In genomic region chr5:170603578-170604565, GRCh38 we compare ENCODE assay signal across 8 cellular contexts.
A peak's percentile ranks its signal among the peaks of the same experiment; 100 is the strongest.
DNase-seq lines count a peak whose midpoint lies in the region; ATAC-seq and TF ChIP-seq lines count a peak whose summit lies in the region.

No MANE protein-coding gene starts in this region.

- no peak overlapping the region for H3K27ac ChIP-seq in parathyroid adenoma

- DNase-seq in Daoy (ENCODE audit: low read depth) (peak; percentile 70), NCI-H128 (lab: John Stamatoyannopoulos, UW; ENCODE audit: unreplicated experiment) (peak; percentile 14), fibroblast of the aortic adventitia (ENCODE audit: low read depth) (peak; percentile 28), mesenteric fat pad (ENCODE audit: low spot score) (no peak)
- DNase-seq in activated CD4-positive, alpha-beta memory T cell treated with anti-CD3 and anti-CD28 coated beads, Interleukin-2, amount 10 ng/mL, durations not matched to agents 7 days and 5 days: peak; percentile 50
- no peak for DNase-seq in central memory CD4-positive, alpha-beta T cell

- H3K9ac ChIP-seq in parathyroid adenoma: no peak overlapping the region

- no peaks in the 10 kb centered on the region for H3K9me3 Mint-ChIP-seq in activated CD4-positive, alpha-beta memory T cell treated with anti-CD3 and anti-CD28 coated beads, Interleukin-2, amount 10 ng/mL, durations not matched to agents 7 days and 5 days

- H3K9me3 ChIP-seq in parathyroid adenoma (ENCODE audit: control insufficient read depth, low read length): no peaks in the 10 kb centered on the region

- H3K4me2 ChIP-seq in parathyroid adenoma (ENCODE audit: low read length): no peak overlapping the region

- H3K79me2 ChIP-seq in parathyroid adenoma: no peaks in the 10 kb centered on the region

- H3K4me1 ChIP-seq in parathyroid adenoma: no peaks in the 10 kb centered on the region

- no peaks in the 10 kb centered on the region for H3K36me3 Mint-ChIP-seq in activated CD4-positive, alpha-beta memory T cell treated with anti-CD3 and anti-CD28 coated beads, Interleukin-2, amount 10 ng/mL, durations not matched to agents 7 days and 5 days (ENCODE audit: low read depth)

- no peak overlapping the region for H2AFZ ChIP-seq in parathyroid adenoma

- no peaks in the 10 kb centered on the region for H3K36me3 ChIP-seq in parathyroid adenoma (ENCODE audit: control insufficient read depth, insufficient read depth, low read length)

- no peak overlapping the region for H3K27ac Mint-ChIP-seq in activated CD4-positive, alpha-beta memory T cell treated with anti-CD3 and anti-CD28 coated beads, Interleukin-2, amount 10 ng/mL, durations not matched to agents 7 days and 5 days

- no peaks in the 10 kb centered on the region for H3K27me3 ChIP-seq in parathyroid adenoma (ENCODE audit: control insufficient read depth, insufficient read depth, low read length)

- POLR2A ChIA-PET in activated CD4-positive, alpha-beta memory T cell treated with anti-CD3 and anti-CD28 coated beads, Interleukin-2, amount 10 ng/mL, durations not matched to agents 7 days and 5 days (lab: Charles Lee): no interaction called here

- peaks cover 40% of the 10 kb centered on the region for H3K27me3 Mint-ChIP-seq in activated CD4-positive, alpha-beta memory T cell treated with anti-CD3 and anti-CD28 coated beads, Interleukin-2, amount 10 ng/mL, durations not matched to agents 7 days and 5 days

- ATAC-seq in GM21737 (IDR thresholded peaks at IDR 0.05; ENCODE audit: unreplicated experiment): peak; percentile 64

- TF ChIP-seq CTCF in fibroblast of the aortic adventitia (IDR thresholded peaks at IDR 0.05; ENCODE audit: insufficient read depth, low read length) (peak; percentile 56), parathyroid adenoma (IDR thresholded peaks at IDR 0.05) (peak; percentile 48)

- H3K4me3 Mint-ChIP-seq in activated CD4-positive, alpha-beta memory T cell treated with anti-CD3 and anti-CD28 coated beads, Interleukin-2, amount 10 ng/mL, durations not matched to agents 7 days and 5 days: no peak overlapping the region

- peaks cover 5% of the 10 kb centered on the region for H3K4me1 Mint-ChIP-seq in activated CD4-positive, alpha-beta memory T cell treated with anti-CD3 and anti-CD28 coated beads, Interleukin-2, amount 10 ng/mL, durations not matched to agents 7 days and 5 days

- H3K4me3 ChIP-seq in fibroblast of the aortic adventitia (ENCODE audit: low read depth, low read length) (no peak overlapping the region), parathyroid adenoma (ENCODE audit: low read depth, low read length) (no peak overlapping the region)

- CTCF ChIA-PET in activated CD4-positive, alpha-beta memory T cell treated with anti-CD3 and anti-CD28 coated beads, Interleukin-2, amount 10 ng/mL, durations not matched to agents 7 days and 5 days (lab: Charles Lee): interaction anchor here (1.7 kb wide), 1 partner anchor 10 kb away, joined by 6 read pairs; no protein-coding TSS in a partner anchor

Comparison
In these comparisons a context has a peak if more than half of its experiments do, and no peak if none do; other contexts are left out.
1. DNase-seq: peak in Daoy (single experiment), NCI-H128 (single experiment), activated CD4-positive, alpha-beta memory T cell treated with anti-CD3 and anti-CD28 coated beads, Interleukin-2, amount 10 ng/mL, durations not matched to agents 7 days and 5 days (single experiment) and fibroblast of the aortic adventitia (single experiment); none in central memory CD4-positive, alpha-beta T cell (single experiment) and mesenteric fat pad (single experiment).